10 cellular contexts compared by ENCODE assay signal in the genomic region with DNA sequence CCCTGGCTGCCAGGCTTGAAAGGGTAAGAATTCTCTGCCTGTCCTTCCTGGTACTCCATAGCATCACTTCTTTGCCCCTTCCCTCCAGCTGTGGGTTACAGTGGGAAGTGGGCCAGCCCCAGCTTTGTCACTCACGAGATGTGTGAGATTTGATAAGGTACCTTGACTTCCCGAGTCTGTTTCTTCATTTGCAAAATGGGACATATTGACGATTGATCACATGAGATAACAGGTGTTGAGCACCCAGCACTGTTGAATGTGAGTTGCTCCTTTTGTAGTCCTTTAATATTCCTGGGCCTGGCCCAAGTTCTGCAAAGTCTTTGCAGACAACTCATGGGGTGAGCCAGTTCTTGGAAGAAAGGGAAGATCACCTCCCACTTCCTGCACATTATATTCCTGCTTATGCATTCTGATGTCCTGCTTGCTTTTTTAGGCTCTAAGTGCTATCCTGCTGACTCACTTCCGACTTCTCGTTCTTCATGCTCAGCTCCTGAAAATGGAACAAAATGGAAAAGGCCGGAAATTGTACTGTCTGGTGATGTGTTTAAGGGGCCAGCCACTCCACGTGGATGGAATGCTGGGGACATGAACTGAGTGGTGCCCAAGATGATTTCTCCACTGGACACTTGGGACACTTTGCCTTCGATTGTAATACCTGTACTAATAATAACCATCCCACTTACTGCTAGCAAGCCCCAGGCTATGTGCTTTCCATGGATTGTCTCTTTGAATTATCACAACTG. TPM values are rescaled to one million over a fixed set of nuclear protein-coding genes. Genes with fewer than 3 reads are reported as not detected.
DNase-seq lines count a peak whose midpoint lies in the region; ATAC-seq, FAIRE-seq and TF ChIP-seq lines count a peak whose summit lies in the region.
"Had no signal": no experiment of that assay in that cellular context is flagged by ENCODE, and none has a peak within 500 bp of the region (broad histone marks: within the 10 kb centered on the region; RNA-seq: fewer than 3 reads in every experiment).

No MANE protein-coding gene starts in this region.

- H4K20me1 ChIP-seq in HepG2 (ENCODE audit: insufficient read depth, low read length), result no peaks in the 10 kb centered on the region

- no peak overlapping the region for H3K4me3 ChIP-seq in AG09309 (ENCODE audit: control insufficient read depth, low read depth, low read length)
- no peak overlapping the region for H3K4me3 ChIP-seq in bronchial epithelial cell (ENCODE audit: low read depth, low read length)
- H3K4me3 ChIP-seq in HepG2 (replicated peaks in 1 of 3; ENCODE audit: insufficient read depth in 1 of 3, low read depth in 2 of 3, low read length in 3 of 3), result no peak overlapping the region
- no peak overlapping the region for H3K4me3 ChIP-seq in prostate gland

- H3K9ac ChIP-seq in HepG2 (ENCODE audit: insufficient read depth, low read depth, low read length), result no peak overlapping the region

- H3K4me2 ChIP-seq in HepG2 (ENCODE audit: low read depth, low read length), result no peak overlapping the region

- H3K9me3 ChIP-seq in HepG2 (ENCODE audit: low read length), result no peaks in the 10 kb centered on the region
- no peaks in the 10 kb centered on the region for H3K9me3 ChIP-seq in prostate gland

- TF ChIP-seq POLR2A in HepG2 (IDR thresholded peaks at IDR 0.05; ENCODE audit: insufficient read depth in 1 of 2, low read depth in 2 of 2, low read length in 2 of 2) (no peak), prostate gland (IDR thresholded peaks at IDR 0.05) (no peak)

- no peak overlapping the region for H2AFZ ChIP-seq in HepG2 (ENCODE audit: low read length)

- no peaks in the 10 kb centered on the region for H3K27me3 ChIP-seq in bronchial epithelial cell (ENCODE audit: control insufficient read depth, insufficient read depth, low read length)
- no peaks in the 10 kb centered on the region for H3K27me3 ChIP-seq in HepG2 (ENCODE audit: control insufficient read depth in 1 of 2, insufficient read depth in 2 of 2, low read length in 2 of 2)
- H3K27me3 ChIP-seq in prostate gland (replicated peaks; ENCODE audit: insufficient read depth), result no peaks in the 10 kb centered on the region

- no peaks in the 10 kb centered on the region for H3K79me2 ChIP-seq in HepG2 (ENCODE audit: insufficient read depth, low read length)

- CTCF ChIA-PET in HepG2 (lab: Yijun Ruan, JAX; ENCODE audit: low intra/inter-chr PET ratio, low total read pairs), result no interaction called here

- TF ChIP-seq CTCF in AG09309 (IDR thresholded peaks at IDR 0.05; ENCODE audit: control insufficient read depth, insufficient read depth, low read depth, low read length, missing control alignments), result no peak
- TF ChIP-seq CTCF in bronchial epithelial cell (IDR thresholded peaks at IDR 0.05; ENCODE audit: insufficient read depth, low read length, severe bottlenecking), result no peak
- TF ChIP-seq CTCF in HepG2 (CRISPR knock-in tag; IDR thresholded peaks at IDR 0.05), result no peak
- no peak for TF ChIP-seq CTCF in prostate gland (IDR thresholded peaks at IDR 0.05)

- ATAC-seq in HepG2 (no peak), HG02938 (IDR thresholded peaks at IDR 0.05; ENCODE audit: unreplicated experiment) (no peak)

- in situ Hi-C loops in HepG2 (cut with HindIII; ENCODE audit: extremely low pct_ligation_motif_present, low pct_unique_long_range_greater_than_20kb), result loop anchor here (25.0 kb wide), 2 partner anchors 103 to 278 kb away; partner anchors contain the start of gene TMEM97

- WGBS in HepG2 (ENCODE audit: low lambda C conversion rate), result 23% methylated on average over 8 of the region's 8 CpGs
- WGBS in prostate gland, result 66% methylated on average over 8 of the region's 8 CpGs

- H3K36me3 ChIP-seq in bronchial epithelial cell (ENCODE audit: control insufficient read depth, insufficient read depth, low read length) (no peaks in the 10 kb centered on the region), HepG2 (replicated peaks in 1 of 2; ENCODE audit: control insufficient read depth in 1 of 2, insufficient read depth in 2 of 2, low read length in 2 of 2) (no peaks in the 10 kb centered on the region), prostate gland (no peaks in the 10 kb centered on the region)

- intact Hi-C loops in HepG2 (cut with micrococcal nuclease; ENCODE audit: unreplicated experiment), result no loop called here
- intact Hi-C loops in prostate gland (cut with DNase I), result no loop called here

- no TSS peak for BruUV-seq in HepG2 (replicated peaks; lab: Mats Ljungman, UMichigan)

- DNase-seq in AG09309 (ENCODE audit: low read depth) (peak; percentile 54), M059J (ENCODE audit: low read depth) (peak; percentile 90), bronchial epithelial cell (ENCODE audit: low read depth) (peak; percentile 88), HepG2 (ENCODE audit: low spot score) (no peak), prostate gland (ENCODE audit: low spot score) (no peak), activated T-cell treated with anti-CD3 and anti-CD28 coated beads for 4 hours (no peak), NCI-H1436 (lab: John Stamatoyannopoulos, UW) (no peak)
- DNase-seq: activated T-cell treated with anti-CD3 and anti-CD28 coated beads, Interleukin-2, amount 50 U/mL, for 1 hour; NCI-H1436 treated with DMSO at 0.1 percent for 48 hours had no signal

- no peak overlapping the region for H3K27ac ChIP-seq in HepG2 (ENCODE audit: extremely low read length, insufficient read depth, low read length)
- no peak overlapping the region for H3K27ac ChIP-seq in prostate gland

- POLR2A ChIA-PET in HepG2 (lab: Yijun Ruan, JAX), result interaction anchor here (0.7 kb wide), 1 partner anchor 837 kb away, joined by 4 read pairs; no protein-coding TSS in a partner anchor

- H3K4me1 ChIP-seq in HepG2 (ENCODE audit: insufficient read depth, low read length) (0 out of 2 replicates have a peak, but pooled peaks cover 5% of the 10 kb centered on the region), prostate gland (replicated peaks) (no peaks in the 10 kb centered on the region)

- TF ChIP-seq EP300 in HepG2 (IDR thresholded peaks at IDR 0.05; ENCODE audit: low read depth in 2 of 2, low read length in 2 of 2) (no peak), HepG2 (CRISPR knock-in tag; IDR thresholded peaks at IDR 0.05; ENCODE audit: borderline replicate concordance) (no peak)

- TF ChIP-seq RAD21 in HepG2 (CRISPR knock-in tag; IDR thresholded peaks at IDR 0.05), result no peak

- FAIRE-seq in bronchial epithelial cell (lab: Jason Lieb, UNC), result no peak
- no peak for FAIRE-seq in HepG2 (lab: Jason Lieb, UNC)

TF ChIP-seq in HepG2, 621 proteins besides CTCF, POLR2A, EP300 and RAD21:
- TF ChIP-seq NFKBIZ (CRISPR knock-in tag; IDR thresholded peaks at IDR 0.05), result no peak
- peak; percentile 28; the same call in 1 of the 2 replicates for TF ChIP-seq FOSL2 (CRISPR knock-in tag; IDR thresholded peaks at IDR 0.05)

RNA-seq across cellular contexts. Expression of gene NLK, which starts 8.3 kb away (rescaled TPM):
- 17.8 and 19.5 TPM in 2 replicates for total RNA-seq in M059J (2014; rRNA removed; shearing (Covaris generic))
- total RNA-seq in bronchial epithelial cell (11.3 and 13.2 TPM in 2 replicates), HepG2 (2016; rRNA removed; fragmentation: Illumina TruSeq; extraction: Trizol) (13.2 and 13.4 TPM in 2 replicates), prostate gland (10 to 100 TPM; 19.8 to 37.0 TPM)
- 7.4 and 9.4 TPM in 2 replicates for total RNA-seq in HepG2 (2016; cell fraction: cytosol; rRNA removed; fragmentation: Illumina TruSeq; extraction: Trizol; ENCODE audit: low read depth)
- total RNA-seq in HepG2 (2016; cell fraction: insoluble cytoplasmic fraction; rRNA removed; fragmentation: Illumina TruSeq; extraction: Trizol), result 12.7 and 13.0 TPM in 2 replicates
- total RNA-seq in HepG2 (2016; cell fraction: membrane; rRNA removed; fragmentation: Illumina TruSeq; extraction: Trizol), result 11.4 and 13.2 TPM in 2 replicates
- 16.5 and 19.7 TPM in 2 replicates for total RNA-seq in HepG2 (2016; cell fraction: nucleus; rRNA removed; fragmentation: Illumina TruSeq; extraction: Trizol)
- polyA plus RNA-seq in HepG2 (2011; rRNA removed), result 14.6 and 17.6 TPM in 2 replicates
- 6.0 and 9.4 TPM in 2 replicates for polyA plus RNA-seq in HepG2 (2011; cell fraction: cytosol; rRNA removed)
- 10.5 and 11.7 TPM in 2 replicates for polyA plus RNA-seq in HepG2 (2011; cell fraction: nucleus; rRNA removed)
- 6.7 and 7.4 TPM in 2 replicates for polyA plus RNA-seq in HepG2 (2012)
- polyA plus RNA-seq in HepG2 (2016; cell fraction: cytosol; fragmentation: Illumina TruSeq; extraction: Trizol; ENCODE audit: low read depth), result 2.0 and 2.2 TPM in 2 replicates
- polyA plus RNA-seq in HepG2 (2016; cell fraction: insoluble cytoplasmic fraction; fragmentation: Illumina TruSeq; extraction: Trizol; ENCODE audit: low read depth), result 11.4 and 12.2 TPM in 2 replicates
- 7.8 and 9.4 TPM in 2 replicates for polyA plus RNA-seq in HepG2 (2016; cell fraction: membrane; fragmentation: Illumina TruSeq; extraction: Trizol; ENCODE audit: low read depth)
- 14.4 and 16.1 TPM in 2 replicates for polyA plus RNA-seq in HepG2 (2016; cell fraction: nucleus; fragmentation: Illumina TruSeq; extraction: Trizol; ENCODE audit: insufficient read depth, low read depth)
- 44.7 and 70.6 TPM in 2 replicates for polyA minus RNA-seq in HepG2 (2011; rRNA and poly(A)+ RNA removed; ENCODE audit: low replicate concordance)
- polyA minus RNA-seq in HepG2 (2011; cell fraction: cytosol; rRNA and poly(A)+ RNA removed), result 9.5 and 12.5 TPM in 2 replicates
- 49.2 and 50.1 TPM in 2 replicates for polyA minus RNA-seq in HepG2 (2011; cell fraction: nucleus; rRNA and poly(A)+ RNA removed)

Comparison
In these comparisons a context has a peak if more than half of its experiments do, and no peak if none do; other contexts are left out.
1. DNase-seq: peak in AG09309 (single experiment), M059J (single experiment) and bronchial epithelial cell (single experiment); none in HepG2 (single experiment), prostate gland (single experiment), activated T-cell treated with anti-CD3 and anti-CD28 coated beads for 4 hours (single experiment) and NCI-H1436 (single experiment).